Comparison of ENCODE assay signal across 1 cellular context in genomic region chr4:128521156-128521555, GRCh38.
TF ChIP-seq lines count a peak whose summit lies in the region.

No MANE protein-coding gene starts in this region.

TF ChIP-seq in endothelial cell of umbilical vein, 7 proteins besides CTCF, POLR2A, EP300 and RAD21 (continued from another document):
- TF ChIP-seq MYC (IDR thresholded peaks at IDR 0.05; ENCODE audit: low read depth, low read length) = no peak
TF ChIP-seq in endothelial cell of umbilical vein: peak in this region for 0.
